In the genomic region with DNA sequence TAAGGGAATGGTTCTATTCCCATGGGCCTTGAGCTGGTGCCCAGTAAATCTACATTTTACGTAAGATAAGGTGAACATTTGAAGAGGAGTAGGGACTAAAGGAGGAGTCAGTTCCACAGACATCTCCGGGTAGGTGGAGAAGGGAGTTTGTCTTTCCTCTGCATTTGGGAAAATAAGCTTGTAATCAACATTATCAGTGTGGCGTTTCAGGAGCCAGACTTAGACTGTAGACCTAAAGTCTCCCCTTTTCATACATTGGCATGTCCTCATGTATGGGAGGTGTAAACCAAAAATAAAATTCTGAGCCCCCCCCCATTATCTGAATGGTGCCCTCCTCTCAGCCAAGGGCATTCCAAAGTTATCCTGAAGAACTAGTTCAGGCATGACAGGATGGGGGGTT, we compare ENCODE assay signal across 1 cellular context.
TF ChIP-seq lines count a peak whose summit lies in the region.

No MANE protein-coding gene starts in this region.

TF ChIP-seq in A549, 52 proteins besides CTCF, POLR2A, EP300 and RAD21 (continued from another document):
- TF ChIP-seq SREBF2 (IDR thresholded peaks at IDR 0.05) = no peak
- no peak for TF ChIP-seq RCOR1 (IDR thresholded peaks at IDR 0.05; ENCODE audit: low read depth, low read length)
- TF ChIP-seq, protein P1, sequence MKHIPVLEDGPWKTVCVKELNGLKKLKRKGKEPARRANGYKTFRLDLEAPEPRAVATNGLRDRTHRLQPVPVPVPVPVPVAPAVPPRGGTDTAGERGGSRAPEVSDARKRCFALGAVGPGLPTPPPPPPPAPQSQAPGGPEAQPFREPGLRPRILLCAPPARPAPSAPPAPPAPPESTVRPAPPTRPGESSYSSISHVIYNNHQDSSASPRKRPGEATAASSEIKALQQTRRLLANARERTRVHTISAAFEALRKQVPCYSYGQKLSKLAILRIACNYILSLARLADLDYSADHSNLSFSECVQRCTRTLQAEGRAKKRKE (CRISPR knock-in tag; IDR thresholded peaks at IDR 0.05; ENCODE audit: low read depth) = no peak
- TF ChIP-seq EHMT2 (IDR thresholded peaks at IDR 0.05; ENCODE audit: low read depth) = no peak
- TF ChIP-seq USF2 (IDR thresholded peaks at IDR 0.05) = no peak
- TF ChIP-seq SMC3 (IDR thresholded peaks at IDR 0.05) = no peak
